In genomic region chr10:112949875-112950507, GRCh38 we compare ENCODE assay signal across 8 cellular contexts. TPM values are rescaled to one million over a fixed set of nuclear protein-coding genes. Genes with fewer than 3 reads are reported as not detected.
A peak's percentile ranks its signal among the peaks of the same experiment; 100 is the strongest.
DNase-seq lines count a peak whose midpoint lies in the region; ATAC-seq and TF ChIP-seq lines count a peak whose summit lies in the region.

Gene TCF7L2, plus strand, starts transcription at chr10:112950247. Its CDS starts 510 bp downstream, at chr10:112950757.

- ATAC-seq in stimulated activated naive CD8-positive, alpha-beta T cell treated with anti-CD3 and anti-CD28 coated beads, Interleukin-15, Interleukin-2, amounts not matched to agents 100 U/mL and 50 U/mL, for 24 hours, result peak; percentile 58

- H3K9ac ChIP-seq in muscle layer of colon (ENCODE audit: low read length), result peak within 1 kb of the TSS; percentile 87

- H3K4me3 ChIP-seq in fibroblast of mammary gland (ENCODE audit: control insufficient read depth, low read depth, low read length), result peak within 1 kb of the TSS; percentile 84
- peak within 1 kb of the TSS; percentile 80 to 81 for H3K4me3 ChIP-seq in muscle layer of colon (ENCODE audit: low read depth in 1 of 2, low read length in 2 of 2)

- H3K4me1 ChIP-seq in muscle layer of colon (ENCODE audit: insufficient read depth, low read length), result peaks cover 18% of the 10 kb centered on the region

- no peaks in the 10 kb centered on the region for H3K36me3 ChIP-seq in muscle layer of colon (ENCODE audit: insufficient read depth, low read length)

- H3K27me3 ChIP-seq in muscle layer of colon (ENCODE audit: control insufficient read depth in 1 of 2, insufficient read depth in 2 of 2, low read length in 2 of 2), result no peaks in the 10 kb centered on the region

- TF ChIP-seq CTCF in fibroblast of mammary gland (conservative IDR thresholded peaks at IDR 0.05; ENCODE audit: control insufficient read depth, insufficient read depth, low read depth, low read length), result no peak

- peak in 3 of 4 experiments; percentile 7 to 29 (median 22) for DNase-seq in activated CD4-positive, CD25-positive, alpha-beta regulatory T cell (lab: John Stamatoyannopoulos, UW)
- DNase-seq in activated CD4-positive, CD25-positive, alpha-beta regulatory T cell treated with anti-CD3 and anti-CD28 coated beads, Interleukin-2, amount 50 U/mL, for 72 hours, result no peak
- DNase-seq in LoVo (ENCODE audit: low spot score) (peak; percentile 95), RPMI7951 (ENCODE audit: low read depth) (peak; percentile 93), fibroblast of mammary gland (ENCODE audit: low read depth) (peak; percentile 95)
- peak; percentile 43 for DNase-seq in activated effector memory CD4-positive, alpha-beta T cell treated with Interleukin-2 at 50 U/mL for 16 hours
- DNase-seq in stimulated activated naive CD8-positive, alpha-beta T cell treated with anti-CD3 and anti-CD28 coated beads, Interleukin-15, Interleukin-2, amounts not matched to agents 100 U/mL and 50 U/mL, for 24 hours, result peak; percentile 65

- peak within 1 kb of the TSS; percentile 96 for H3K27ac ChIP-seq in muscle layer of colon (ENCODE audit: low read depth, low read length)

- H3K9me3 ChIP-seq in muscle layer of colon (ENCODE audit: low read length), result no peaks in the 10 kb centered on the region

RNA-seq across cellular contexts. Expression of gene TCF7L2, which starts in this region (rescaled TPM):
- 0.96 and 2.1 TPM in 2 replicates for total RNA-seq in RPMI7951 (2014; rRNA removed; shearing (Covaris generic))
